26 cellular contexts compared by ENCODE assay signal in the genomic region with DNA sequence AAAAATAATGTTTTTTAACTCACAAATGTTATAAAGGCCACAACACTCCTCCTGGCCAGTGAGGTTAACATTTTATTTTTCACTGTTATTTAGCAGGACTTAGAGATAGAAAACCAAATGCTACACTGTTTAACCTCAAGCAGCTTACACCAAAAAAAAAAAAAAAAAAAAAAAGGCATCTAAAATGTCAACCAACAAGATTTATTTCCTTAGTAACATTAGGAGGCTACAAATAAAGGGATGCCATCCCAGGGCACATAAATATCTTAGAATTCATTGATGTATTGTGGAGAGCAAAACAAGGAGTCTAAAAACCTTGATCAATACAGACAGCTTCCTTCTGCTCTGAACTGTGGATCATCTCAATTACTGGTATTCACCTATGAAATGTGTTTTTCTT. TPM values are rescaled to one million over a fixed set of nuclear protein-coding genes. Genes with fewer than 3 reads are reported as not detected.
"Had no signal": no experiment of that assay in that cellular context is flagged by ENCODE, and none has a peak within 500 bp of the region (broad histone marks: within the 10 kb centered on the region; RNA-seq: fewer than 3 reads in every experiment).

No MANE protein-coding gene starts in this region.

- H3K4me1 Mint-ChIP-seq: activated naive CD8-positive, alpha-beta T cell treated with anti-CD3 and anti-CD28 coated beads, Interleukin-2, amount 50 U/mL, for 24 hours; IgD-negative memory B cell; T-helper 17 cell had no signal

- H3K4me3 Mint-ChIP-seq: activated CD8-positive, alpha-beta T cell treated with anti-CD3 and anti-CD28 coated beads, Interleukin-2, amount 10 ng/mL, durations not matched to agents 7 days and 5 days; activated naive CD8-positive, alpha-beta T cell treated with anti-CD3 and anti-CD28 coated beads, Interleukin-2, amount 50 U/mL, for 24 hours; activated T-cell treated with anti-CD3 and anti-CD28 coated beads, Interleukin-2, amount 50 U/mL, for 24 hours; activated T-helper 1 cell treated with anti-CD3 and anti-CD28 coated beads, Interleukin-12 subunit alpha, Interleukin-12 subunit beta, Interleukin-2, Interleukin-4 antibody, amounts not matched to agents 30 ng/mL and 10 ng/mL and 1 ng/mL, durations not matched to agents 14 hours and 24 hours and 36 hours; brain; IgD-negative memory B cell; T-helper 17 cell; WTC11 had no signal

- ATAC-seq: activated CD8-positive, alpha-beta T cell treated with anti-CD3 and anti-CD28 coated beads, Interleukin-2, amount 10 ng/mL, durations not matched to agents 7 days and 5 days; activated naive CD4-positive, alpha-beta T cell treated with anti-CD3 and anti-CD28 coated beads, Interleukin-2, amount 50 U/mL, for 72 hours; activated naive CD8-positive, alpha-beta T cell treated with anti-CD3 and anti-CD28 coated beads, Interleukin-2, amount 50 U/mL, for 24 hours; T-helper 17 cell; WTC11 had no signal

- H3K27ac ChIP-seq: ascending aorta had no signal

- H3K36me3 ChIP-seq: ascending aorta had no signal

- H3K9me3 Mint-ChIP-seq: activated T-helper 1 cell treated with anti-CD3 and anti-CD28 coated beads, Interleukin-12 subunit alpha, Interleukin-12 subunit beta, Interleukin-2, Interleukin-4 antibody, amounts not matched to agents 30 ng/mL and 10 ng/mL and 1 ng/mL, durations not matched to agents 14 hours and 24 hours and 36 hours; WTC11 had no signal

- H3K27me3 Mint-ChIP-seq: activated naive CD8-positive, alpha-beta T cell treated with anti-CD3 and anti-CD28 coated beads, Interleukin-2, amount 50 U/mL, for 24 hours; activated T-cell treated with anti-CD3 and anti-CD28 coated beads, Interleukin-2, amount 50 U/mL, for 24 hours; brain; IgD-negative memory B cell; T-helper 17 cell had no signal

- H3K27me3 ChIP-seq: ascending aorta had no signal

- H3K36me3 Mint-ChIP-seq: IgD-negative memory B cell had no signal

- FAIRE-seq: RCC 7860 had no signal

- DNase-seq: activated CD4-positive, alpha-beta T cell treated with anti-CD3 and anti-CD28 coated beads for 48 hours; activated CD4-positive, alpha-beta T cell treated with anti-CD3 and anti-CD28 coated beads, Interleukin-2, amount 50 U/mL, for 4 hours; activated CD4-positive, CD25-positive, alpha-beta regulatory T cell treated with anti-CD3 and anti-CD28 coated beads, Interleukin-2, amount 50 U/mL, for 72 hours; activated CD8-positive, alpha-beta T cell treated with anti-CD3 and anti-CD28 coated beads, Interleukin-2, amount 10 ng/mL, durations not matched to agents 7 days and 5 days; activated effector memory CD4-positive, alpha-beta T cell treated with Interleukin-2 at 50 U/mL for 16 hours; activated naive CD4-positive, alpha-beta T cell; activated naive CD8-positive, alpha-beta T cell treated with anti-CD3 and anti-CD28 coated beads, Interleukin-2, amount 50 U/mL, for 24 hours; activated T-cell treated with anti-CD3 and anti-CD28 coated beads, Interleukin-2, amount 50 U/mL, for 24 hours; amniotic stem cell; KG1; NCI-H1092; NCI-H1417; NCI-H1930; NCI-H345; NCI-H510A; NCI-H526 treated with DMSO at 0.1 percent for 48 hours; SIG-M5; T-helper 17 cell; T-helper 9 cell had no signal

- H3K9me3 ChIP-seq: ascending aorta had no signal

- H3K4me3 ChIP-seq: ascending aorta had no signal

- H3K4me1 ChIP-seq: ascending aorta had no signal

- H3K27ac Mint-ChIP-seq: activated CD8-positive, alpha-beta T cell treated with anti-CD3 and anti-CD28 coated beads, Interleukin-2, amount 10 ng/mL, durations not matched to agents 7 days and 5 days; activated naive CD4-positive, alpha-beta T cell treated with anti-CD3 and anti-CD28 coated beads, Interleukin-2, amount 50 U/mL, for 72 hours; activated naive CD8-positive, alpha-beta T cell treated with anti-CD3 and anti-CD28 coated beads, Interleukin-2, amount 50 U/mL, for 24 hours; activated T-cell treated with anti-CD3 and anti-CD28 coated beads, Interleukin-2, amount 50 U/mL, for 24 hours; activated T-helper 1 cell treated with anti-CD3 and anti-CD28 coated beads, Interleukin-12 subunit alpha, Interleukin-12 subunit beta, Interleukin-2, Interleukin-4 antibody, amounts not matched to agents 30 ng/mL and 10 ng/mL and 1 ng/mL, durations not matched to agents 14 hours and 24 hours and 36 hours; brain; IgD-negative memory B cell; T-helper 17 cell had no signal

RNA-seq across cellular contexts. Expression of a gene that starts 53.7 kb away (rescaled TPM):
- total RNA-seq: activated CD8-positive, alpha-beta T cell treated with anti-CD3 and anti-CD28 coated beads, Interleukin-2, amount 10 ng/mL, durations not matched to agents 7 days and 5 days; activated naive CD4-positive, alpha-beta T cell treated with anti-CD3 and anti-CD28 coated beads, Interleukin-2, amount 50 U/mL, for 72 hours; activated T-helper 1 cell treated with anti-CD3 and anti-CD28 coated beads, Interleukin-12 subunit alpha, Interleukin-12 subunit beta, Interleukin-2, Interleukin-4 antibody, amounts not matched to agents 30 ng/mL and 10 ng/mL and 1 ng/mL, durations not matched to agents 14 hours and 24 hours and 36 hours; ascending aorta; T-helper 17 cell had no signal
